17 cellular contexts compared by ENCODE assay signal in the genomic region with DNA sequence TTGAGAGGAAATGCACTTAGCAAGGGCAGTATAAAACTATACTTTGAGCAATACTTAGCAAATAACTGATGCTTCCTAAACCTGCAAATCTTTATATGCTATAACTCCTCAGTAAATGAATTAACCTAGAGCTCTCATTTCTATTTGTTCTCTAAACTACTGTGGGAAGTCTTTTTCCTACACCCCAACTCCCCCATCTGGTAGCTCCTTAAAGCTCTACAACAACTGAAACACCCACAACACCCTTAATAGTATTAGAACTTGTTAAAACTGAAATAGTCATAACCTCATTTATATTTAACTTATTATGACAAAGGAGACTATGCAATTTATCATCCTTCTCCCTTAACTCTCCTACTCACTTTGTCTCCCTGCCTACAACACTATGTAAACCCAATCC. TPM values are rescaled to one million over a fixed set of nuclear protein-coding genes. Genes with fewer than 3 reads are reported as not detected.
A peak's percentile ranks its signal among the peaks of the same experiment; 100 is the strongest.
DNase-seq lines count a peak whose midpoint lies in the region; ATAC-seq, FAIRE-seq and TF ChIP-seq lines count a peak whose summit lies in the region.
"Had no signal": no experiment of that assay in that cellular context is flagged by ENCODE, and none has a peak within 500 bp of the region (broad histone marks: within the 10 kb centered on the region; RNA-seq: fewer than 3 reads in every experiment).

No MANE protein-coding gene starts in this region.

- POLR2A ChIA-PET in Caco-2 (lab: Charles Lee), result no interaction called here
- POLR2A ChIA-PET in H1 (lab: Charles Lee; ENCODE audit: partially characterized antibody), result no interaction called here

- no peak overlapping the region for H3K4me2 ChIP-seq in H1 (ENCODE audit: insufficient read depth in 1 of 2, low read depth in 2 of 2, low read length in 2 of 2)
- H3K4me2 ChIP-seq: BLaER1, PC-9 had no signal

- no peaks in the 10 kb centered on the region for H3K27me3 ChIP-seq in Caco-2 (replicated peaks; ENCODE audit: control insufficient read depth, insufficient read depth, low read length)
- H3K27me3 ChIP-seq in H1 (replicated peaks in 1 of 4; ENCODE audit: control insufficient read depth in 3 of 4, extremely low read depth in 1 of 4, insufficient read depth in 3 of 4, low read length in 3 of 4), result no peaks in the 10 kb centered on the region
- H3K27me3 ChIP-seq: BLaER1, MG63 had no signal

- H2BK12ac ChIP-seq in H1 (ENCODE audit: low read depth, low read length), result no peak overlapping the region

- no peak overlapping the region for H3K4ac ChIP-seq in H1 (replicated peaks; ENCODE audit: insufficient read length, low read depth, low read length)

- H3K4me3 Mint-ChIP-seq in Caco-2 (ENCODE audit: unreplicated experiment), result no peak overlapping the region
- H3K4me3 Mint-ChIP-seq in mesothelial cell of epicardium, result no peak overlapping the region
- H3K4me3 Mint-ChIP-seq: CD8-positive, alpha-beta memory T cell had no signal

- TF ChIP-seq CTCF in Caco-2 (IDR thresholded peaks at IDR 0.05; ENCODE audit: insufficient read depth in 1 of 2, low read depth in 1 of 2, low read length in 1 of 2, severe bottlenecking in 1 of 2, unreplicated experiment in 1 of 2) (peak; percentile 17 to 38), H1 (IDR thresholded peaks at IDR 0.05; ENCODE audit: control extremely low read depth in 1 of 3, insufficient read depth in 1 of 3, low read depth in 1 of 3, low read length in 3 of 3) (peak in 1 of 3 experiments; percentile 18; a peak in 1 of 4 replicates), mesothelial cell of epicardium (IDR thresholded peaks at IDR 0.05; ENCODE audit: unreplicated experiment) (no peak)

- ATAC-seq in GM21360 (IDR thresholded peaks at IDR 0.05; ENCODE audit: unreplicated experiment), result no peak
- ATAC-seq in GM18867 (IDR thresholded peaks at IDR 0.05; ENCODE audit: unreplicated experiment), result no peak
- no peak for ATAC-seq in HG02852 (IDR thresholded peaks at IDR 0.05; ENCODE audit: unreplicated experiment)
- ATAC-seq in GM21447 (IDR thresholded peaks at IDR 0.05; ENCODE audit: unreplicated experiment), result no peak

- H2BK120ac ChIP-seq in H1 (replicated peaks; ENCODE audit: low read depth, low read length), result no peak overlapping the region

- no peak overlapping the region for H3K56ac ChIP-seq in H1 (replicated peaks; ENCODE audit: insufficient read length, low read depth, low read length)

- no peak overlapping the region for H2AK5ac ChIP-seq in H1 (ENCODE audit: low read depth, low read length)

- H3K4me1 ChIP-seq in Caco-2 (no peaks in the 10 kb centered on the region), H1 (replicated peaks in 1 of 4; ENCODE audit: control insufficient read depth in 3 of 4, insufficient read depth in 4 of 4, low read length in 3 of 4) (no peaks in the 10 kb centered on the region; a peak in 1 of 7 replicates)
- H3K4me1 ChIP-seq: BLaER1 had no signal

- no peak overlapping the region for H2BK15ac ChIP-seq in H1 (ENCODE audit: low read length)

- H3K4me1 Mint-ChIP-seq in Caco-2 (ENCODE audit: low read depth, unreplicated experiment), result no peaks in the 10 kb centered on the region
- H3K4me1 Mint-ChIP-seq in mesothelial cell of epicardium, result peaks cover 26% of the 10 kb centered on the region
- H3K4me1 Mint-ChIP-seq: CD8-positive, alpha-beta memory T cell had no signal

- no peak for TF ChIP-seq POLR2A in H1 (IDR thresholded peaks at IDR 0.05; ENCODE audit: control extremely low read depth in 1 of 2, low read depth in 2 of 2, low read length in 2 of 2)

- no peak overlapping the region for H3K4me3 ChIP-seq in Caco-2 (ENCODE audit: low read depth, low read length)
- no peak overlapping the region for H3K4me3 ChIP-seq in H1 (ENCODE audit: extremely low read depth in 1 of 4, insufficient read depth in 2 of 4, low read depth in 3 of 4, low read length in 4 of 4)
- H3K4me3 ChIP-seq: BLaER1, MG63, PC-9 had no signal

- H3K9me3 Mint-ChIP-seq in Caco-2 (ENCODE audit: unreplicated experiment) (no peaks in the 10 kb centered on the region), mesothelial cell of epicardium (no peaks in the 10 kb centered on the region)

- no peaks in the 10 kb centered on the region for H4K20me1 ChIP-seq in H1 (replicated peaks in 1 of 2; ENCODE audit: control insufficient read depth in 1 of 2, insufficient read depth in 2 of 2, low read length in 2 of 2)
- H4K20me1 ChIP-seq: BLaER1 had no signal

- TF ChIP-seq RAD21 in H1 (IDR thresholded peaks at IDR 0.05 in 1 of 2, conservative IDR thresholded peaks at IDR 0.05 in 1 of 2; ENCODE audit: low read depth in 2 of 2, low read length in 2 of 2), result peak; percentile 53 to 56

- DNase-seq in Caco-2 (peak in 1 of 2 experiments; percentile 11), HPDE6-E6E7 (ENCODE audit: extremely low spot score) (peak; percentile 5), H1 (ENCODE audit: low read depth in 1 of 2, low spot score in 2 of 2) (no peak), mesothelial cell of epicardium (ENCODE audit: low spot score in 2 of 2, unreplicated experiment in 2 of 2) (no peak)
- DNase-seq: CD8-positive, alpha-beta memory T cell; DMS 273 treated with DMSO at 0.1 percent for 48 hours; MG63; NCI-H1092 treated with DMSO at 0.1 percent for 48 hours; NCI-H1694 treated with DMSO at 0.1 percent for 48 hours; NCI-H69; PC-9; SHP77 had no signal

- H3K27ac Mint-ChIP-seq in Caco-2 (ENCODE audit: unreplicated experiment), result no peak overlapping the region
- H3K27ac Mint-ChIP-seq in mesothelial cell of epicardium, result peak overlapping the region; percentile 22
- H3K27ac Mint-ChIP-seq: CD8-positive, alpha-beta memory T cell had no signal

- no peak overlapping the region for H2AFZ ChIP-seq in H1 (ENCODE audit: low read length)
- H2AFZ ChIP-seq: PC-9 had no signal

- no peak overlapping the region for H3K18ac ChIP-seq in H1 (ENCODE audit: extremely low read depth, low read length)

- H3K36me3 ChIP-seq in Caco-2 (ENCODE audit: control insufficient read depth, insufficient read depth, low read length) (no peaks in the 10 kb centered on the region), H1 (ENCODE audit: control insufficient read depth in 2 of 4, insufficient read depth in 4 of 4, low read length in 3 of 4) (no peaks in the 10 kb centered on the region)
- H3K36me3 ChIP-seq: BLaER1, MG63 had no signal

- no TSS peak for BruUV-seq in Caco-2 (replicated peaks; lab: Mats Ljungman, UMichigan)

- no peak overlapping the region for H3K9ac ChIP-seq in H1 (replicated peaks in 1 of 4; ENCODE audit: extremely low read depth in 1 of 4, low read depth in 3 of 4, low read length in 3 of 4)
- H3K9ac ChIP-seq: BLaER1 had no signal

- no peak overlapping the region for H3K14ac ChIP-seq in H1 (ENCODE audit: insufficient read length)

- no peak overlapping the region for H2BK20ac ChIP-seq in H1 (ENCODE audit: low read length)

- no peak for TF ChIP-seq EP300 in H1 (IDR thresholded peaks at IDR 0.05; ENCODE audit: borderline replicate concordance in 1 of 2, low read depth in 2 of 2, low read length in 2 of 2)

- H4K8ac ChIP-seq in H1 (ENCODE audit: extremely low read depth, insufficient read depth, low read length), result no peak overlapping the region

- H3K23ac ChIP-seq in H1 (ENCODE audit: insufficient read length), result no peak overlapping the region

- FAIRE-seq in H1 (lab: Jason Lieb, UNC), result no peak

- H4K91ac ChIP-seq in H1 (replicated peaks; ENCODE audit: insufficient read length, low read length), result no peak overlapping the region

- no peaks in the 10 kb centered on the region for H3K27me3 Mint-ChIP-seq in Caco-2 (ENCODE audit: insufficient read depth, unreplicated experiment)
- H3K27me3 Mint-ChIP-seq in mesothelial cell of epicardium (ENCODE audit: low read depth), result no peaks in the 10 kb centered on the region
- H3K27me3 Mint-ChIP-seq: CD8-positive, alpha-beta memory T cell had no signal

- no peak overlapping the region for H2BK5ac ChIP-seq in H1 (ENCODE audit: low read depth, low read length)

- H3K79me2 ChIP-seq in H1 (ENCODE audit: control insufficient read depth in 1 of 2, insufficient read depth in 2 of 2, low read length in 2 of 2), result no peaks in the 10 kb centered on the region

- H3K23me2 ChIP-seq in H1 (ENCODE audit: low read depth, low read length), result no peaks in the 10 kb centered on the region

- intact Hi-C loops in Caco-2 (cut with micrococcal nuclease; ENCODE audit: unreplicated experiment), result loop anchor here (2.0 to 5.0 kb wide), 3 partner anchors 143 to 886 kb away; no protein-coding TSS in a partner anchor

- CTCF ChIA-PET in Caco-2 (lab: Charles Lee) (interaction anchor here (0.6 to 1.0 kb wide), 2 partner anchors 231 to 819 kb away, joined by 5 to 6 read pairs; no protein-coding TSS in a partner anchor), H1 (lab: Charles Lee; ENCODE audit: partially characterized antibody) (interaction anchor here (0.7 to 1.4 kb wide), 8 partner anchors 9 to 870 kb away, joined by 3 to 6 read pairs (median 3); no protein-coding TSS in a partner anchor)

- H3K9me3 ChIP-seq in Caco-2 (no peaks in the 10 kb centered on the region), H1 (ENCODE audit: insufficient read depth in 2 of 2, low read depth in 1 of 2, low read length in 1 of 2) (no peaks in the 10 kb centered on the region)
- H3K9me3 ChIP-seq: BLaER1, MG63 had no signal

- no peak overlapping the region for H3K27ac ChIP-seq in H1 (ENCODE audit: low read depth, low read length)
- H3K27ac ChIP-seq: BLaER1, PC-9 had no signal

- no peak overlapping the region for H4K5ac ChIP-seq in H1 (ENCODE audit: insufficient read length, low read depth, low read length)

- H3K36me3 Mint-ChIP-seq in Caco-2 (ENCODE audit: insufficient read depth, unreplicated experiment) (no peaks in the 10 kb centered on the region), mesothelial cell of epicardium (peaks cover 4% of the 10 kb centered on the region)
- H3K36me3 Mint-ChIP-seq: CD8-positive, alpha-beta memory T cell had no signal

- no peaks in the 10 kb centered on the region for H3K79me1 ChIP-seq in H1 (ENCODE audit: low read depth, low read length)

TF ChIP-seq in H1, 55 proteins besides CTCF, POLR2A, EP300 and RAD21:
- no peak for TF ChIP-seq HDAC2 (IDR thresholded peaks at IDR 0.05; ENCODE audit: borderline replicate concordance in 1 of 2, low read depth in 2 of 2, low read length in 2 of 2)

RNA-seq across cellular contexts. Expression of a gene that starts 43.4 kb away (rescaled TPM):
- total RNA-seq in Caco-2 (2022), result not detected in 2 replicates
- 1.6 and 1.9 TPM in 2 replicates for total RNA-seq in H1 (2021; fragmentation: NEBNext Ultra II Directional; extraction: Animal tissue kit (Norgen Biotek cat#: 25700))
- 0.09 and 0.11 TPM in 2 replicates for polyA plus RNA-seq in H1 (2011; rRNA removed)
- 0.16 TPM for polyA plus RNA-seq in H1 (2011; cell fraction: cytosol; rRNA removed)
- 0.21 TPM for polyA plus RNA-seq in H1 (2011; cell fraction: nucleus; rRNA removed)
- 0.38 to 0.55 TPM (median 0.46 TPM) in 4 replicates for polyA plus RNA-seq in H1 (2012, experiment 1 of 2)
- polyA plus RNA-seq in H1 (2012, experiment 2 of 2), result 0.16 TPM
- 0.34 TPM for polyA plus RNA-seq in H1 (2013, experiment 1 of 2)
- polyA plus RNA-seq in H1 (2013, experiment 2 of 2), result 0.46 TPM
- 2.2 and 2.9 TPM in 2 replicates for polyA minus RNA-seq in H1 (2011; rRNA and poly(A)+ RNA removed)
- polyA minus RNA-seq in H1 (2011; cell fraction: cytosol; rRNA and poly(A)+ RNA removed), result 0.37 TPM
- polyA minus RNA-seq in H1 (2011; cell fraction: nucleus; rRNA and poly(A)+ RNA removed), result 6.6 TPM
- 13.6 to 15.1 TPM (median 13.6 TPM) in 3 replicates for total RNA-seq in mesothelial cell of epicardium
- total RNA-seq: CD8-positive, alpha-beta memory T cell; PC-9 had no signal
- polyA plus RNA-seq: CD8-positive, alpha-beta memory T cell had no signal
